In the genomic region with DNA sequence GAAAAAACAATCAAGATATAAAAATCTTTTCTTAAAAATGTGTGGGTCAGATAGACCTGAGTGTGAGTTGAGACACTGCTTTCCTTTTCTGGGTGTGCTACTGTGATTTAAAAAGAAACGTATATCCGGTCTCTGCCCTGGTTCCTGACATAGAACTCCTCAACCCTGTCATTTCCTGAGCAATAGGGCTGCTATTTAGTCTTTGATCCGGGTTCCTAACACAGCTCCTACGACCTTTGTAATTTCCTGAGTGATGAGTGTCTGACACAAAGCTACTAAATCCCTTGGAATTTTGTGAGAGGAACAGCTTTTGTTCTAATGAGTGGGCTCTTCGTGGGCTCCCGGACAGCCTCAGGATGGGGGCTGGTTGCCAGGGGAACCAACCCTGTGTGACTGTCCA, we compare ENCODE assay signal across 8 cellular contexts.
DNase-seq lines count a peak whose midpoint lies in the region; ATAC-seq, FAIRE-seq and TF ChIP-seq lines count a peak whose summit lies in the region.

No MANE protein-coding gene starts in this region.

- FAIRE-seq in GM12891 (lab: Jason Lieb, UNC) = no peak

- intact Hi-C loops in mucosa of descending colon (cut with DNase I, micrococcal nuclease) = loop anchor here in 1 of 2 donors (10.0 kb wide), 1 partner anchor 154 kb away; no protein-coding TSS in a partner anchor

- H3K4me1 ChIP-seq in DOHH2 (ENCODE audit: control insufficient read depth, low read length) (peaks cover 29% of the 10 kb centered on the region), Loucy (ENCODE audit: insufficient read depth, low read length, poor library complexity, severe bottlenecking) (peaks cover 8% of the 10 kb centered on the region), mucosa of descending colon (ENCODE audit: low read depth) (no peaks in the 10 kb centered on the region), Peyer's patch (no peaks in the 10 kb centered on the region)
- peaks cover 18% of the 10 kb centered on the region for H3K4me1 ChIP-seq in effector memory CD4-positive, alpha-beta T cell (ENCODE audit: control insufficient read depth, insufficient read depth, low read length, poor library complexity, severe bottlenecking)

- no peak for DNase-seq in effector memory CD4-positive, alpha-beta T cell
- DNase-seq in mucosa of descending colon = no peak
- DNase-seq in Peyer's patch = no peak
- no peak for DNase-seq in GM12891 (ENCODE audit: insufficient read length, low spot score)
- DNase-seq in glomerular visceral epithelial cell (ENCODE audit: extremely low spot score) = no peak

- H3K27me3 ChIP-seq in DOHH2 (ENCODE audit: control insufficient read depth, low read length) (no peaks in the 10 kb centered on the region), Loucy (ENCODE audit: insufficient read depth, low read length, poor library complexity, severe bottlenecking) (no peaks in the 10 kb centered on the region), Peyer's patch (no peaks in the 10 kb centered on the region)
- H3K27me3 ChIP-seq in effector memory CD4-positive, alpha-beta T cell (replicated peaks; ENCODE audit: control insufficient read depth, insufficient read depth, low read length, poor library complexity, severe bottlenecking) = no peaks in the 10 kb centered on the region

- H3K9me2 ChIP-seq in DOHH2 (replicated peaks; ENCODE audit: control insufficient read depth, low read length) (no peaks in the 10 kb centered on the region), Loucy (replicated peaks; ENCODE audit: low read depth, low read length) (no peaks in the 10 kb centered on the region)

- TF ChIP-seq CTCF in DOHH2 (IDR thresholded peaks at IDR 0.05; ENCODE audit: low read depth, low read length, poor library complexity, severe bottlenecking) (no peak), Loucy (conservative IDR thresholded peaks at IDR 0.05; ENCODE audit: low read length) (no peak), mucosa of descending colon (IDR thresholded peaks at IDR 0.05) (no peak), Peyer's patch (IDR thresholded peaks at IDR 0.05) (no peak)

- no peak overlapping the region for H2AFZ ChIP-seq in Loucy (ENCODE audit: low read length)

- H3K9me3 ChIP-seq in DOHH2 (ENCODE audit: control insufficient read depth, insufficient read depth, low read length) (no peaks in the 10 kb centered on the region), Loucy (ENCODE audit: insufficient read depth, low read depth, low read length) (no peaks in the 10 kb centered on the region), mucosa of descending colon (no peaks in the 10 kb centered on the region), Peyer's patch (no peaks in the 10 kb centered on the region)
- no peaks in the 10 kb centered on the region for H3K9me3 ChIP-seq in effector memory CD4-positive, alpha-beta T cell (ENCODE audit: control insufficient read depth, low read length)

- TF ChIP-seq POLR2A in Peyer's patch (IDR thresholded peaks at IDR 0.05) = peak in 1 of 2 donors; percentile 26
- TF ChIP-seq POLR2A in GM12891 (IDR thresholded peaks at IDR 0.05; ENCODE audit: low read depth, low read length) = no peak

- H3K36me3 ChIP-seq in DOHH2 (ENCODE audit: control insufficient read depth, low read length) (no peaks in the 10 kb centered on the region), Loucy (ENCODE audit: insufficient read depth, low read length) (peaks cover 9% of the 10 kb centered on the region; the same call in 1 of the 2 replicates), mucosa of descending colon (ENCODE audit: low read depth) (no peaks in the 10 kb centered on the region), Peyer's patch (peaks cover 0 to 14% (median 0%) of the 10 kb centered on the region in 3 donors)
- peaks cover 1% of the 10 kb centered on the region for H3K36me3 ChIP-seq in effector memory CD4-positive, alpha-beta T cell (ENCODE audit: control insufficient read depth, insufficient read depth, low read length)

- H3K79me2 ChIP-seq in DOHH2 (ENCODE audit: control insufficient read depth, low read length) (no peaks in the 10 kb centered on the region), Loucy (ENCODE audit: insufficient read depth, low read length) (no peaks in the 10 kb centered on the region)

- H3K4me3 ChIP-seq in DOHH2 (ENCODE audit: low read length) (peak overlapping the region; percentile 35), Loucy (ENCODE audit: low read length, poor library complexity, severe bottlenecking) (no peak overlapping the region), mucosa of descending colon (no peak overlapping the region), Peyer's patch (no peak overlapping the region)
- H3K4me3 ChIP-seq in effector memory CD4-positive, alpha-beta T cell (ENCODE audit: insufficient read depth, low read depth, low read length, poor library complexity, severe bottlenecking) = no peak overlapping the region

- peak overlapping the region; percentile 57 for H3K4me2 ChIP-seq in DOHH2 (ENCODE audit: low read length)
- peak overlapping the region; percentile 22 for H3K4me2 ChIP-seq in Loucy (ENCODE audit: low read depth, low read length, poor library complexity, severe bottlenecking)

- H4K20me1 ChIP-seq in DOHH2 (ENCODE audit: control insufficient read depth, insufficient read depth, low read depth, low read length) (no peaks in the 10 kb centered on the region), Loucy (ENCODE audit: insufficient read depth, low read length, poor library complexity, severe bottlenecking) (no peaks in the 10 kb centered on the region)

- H3F3A ChIP-seq in DOHH2 (ENCODE audit: control insufficient read depth, insufficient read depth) = no peaks in the 10 kb centered on the region
- no peaks in the 10 kb centered on the region for H3F3A ChIP-seq in Loucy (ENCODE audit: low read depth)

- H3K27ac ChIP-seq in DOHH2 (ENCODE audit: low read depth, low read length) (peak overlapping the region; percentile 11; the same call in 1 of the 2 replicates), Peyer's patch (peak overlapping the region in 2 of 4 donors; percentile 0 to 17)
- peak overlapping the region; percentile 59 for H3K27ac ChIP-seq in effector memory CD4-positive, alpha-beta T cell (ENCODE audit: insufficient read depth, low read length, poor library complexity, severe bottlenecking)

- no peak overlapping the region for H3K9ac ChIP-seq in Loucy (ENCODE audit: low read depth, low read length, poor library complexity, severe bottlenecking)

- ATAC-seq in mucosa of descending colon = peak; percentile 88
- no peak for ATAC-seq in GM19035 (IDR thresholded peaks at IDR 0.05; ENCODE audit: unreplicated experiment)

TF ChIP-seq in GM12891, 5 proteins besides CTCF, POLR2A, EP300 and RAD21:
- TF ChIP-seq PAX5 (IDR thresholded peaks at IDR 0.05; ENCODE audit: insufficient read depth, low read length, severe bottlenecking) = no peak
- no peak for TF ChIP-seq SPI1 (IDR thresholded peaks at IDR 0.05; ENCODE audit: low read depth, low read length)
- no peak for TF ChIP-seq POU2F2 (IDR thresholded peaks at IDR 0.05; ENCODE audit: low read depth, low read length)
- TF ChIP-seq POLR2AphosphoS5 (IDR thresholded peaks at IDR 0.05; ENCODE audit: low read depth, low read length) = no peak
- TF ChIP-seq TAF1 (IDR thresholded peaks at IDR 0.05; ENCODE audit: low read depth, low read length) = no peak
